In genomic region chr20:45341939-45342862, GRCh38 we compare ENCODE assay signal across 8 cellular contexts. TPM values are rescaled to one million over a fixed set of nuclear protein-coding genes. Genes with fewer than 3 reads are reported as not detected.
DNase-seq lines count a peak whose midpoint lies in the region; ATAC-seq, FAIRE-seq and TF ChIP-seq lines count a peak whose summit lies in the region.

No MANE protein-coding gene starts in this region.

- ATAC-seq in K562 (peak; percentile 2), HG03159 (IDR thresholded peaks at IDR 0.05; ENCODE audit: unreplicated experiment) (no peak)

- no peak overlapping the region for H3K27ac ChIP-seq in K562 (ENCODE audit: extremely low read depth, low read depth, low read length)
- peak overlapping the region in 15 of 21 experiments; percentile 9 to 95 (median 81) for H3K27ac ChIP-seq in skin epidermis

- BruUV-seq in K562 (replicated peaks; lab: Mats Ljungman, UMichigan): no TSS peak

- no peak overlapping the region for H3K27ac Mint-ChIP-seq in activated naive CD4-positive, alpha-beta T cell treated with anti-CD3 and anti-CD28 coated beads for 36 hours

- TF ChIP-seq CTCF in K562 (IDR thresholded peaks at IDR 0.05 in 2 of 3, conservative IDR thresholded peaks at IDR 0.05 in 1 of 3; ENCODE audit: insufficient read depth in 2 of 3, low read depth in 1 of 3, low read length in 3 of 3): no peak

- FAIRE-seq in K562 (lab: Jason Lieb, UNC): peak; percentile 46
- no peak for FAIRE-seq in GM19239 (lab: Jason Lieb, UNC)

- H3K36me3 ChIP-seq in K562 (ENCODE audit: control insufficient read depth, insufficient read depth, low read length): peaks cover 9% of the 10 kb centered on the region; the same call in 2 of the 3 replicates

- intact Hi-C loops in K562 (cut with micrococcal nuclease): no loop called here
- intact Hi-C loops in activated naive CD4-positive, alpha-beta T cell treated with anti-CD3 and anti-CD28 coated beads for 36 hours (cut with micrococcal nuclease): no loop called here

- H3K36me3 Mint-ChIP-seq in activated naive CD4-positive, alpha-beta T cell treated with anti-CD3 and anti-CD28 coated beads for 36 hours (ENCODE audit: low read depth): peaks cover 6% of the 10 kb centered on the region

- H3K9ac ChIP-seq in K562 (ENCODE audit: insufficient read depth in 1 of 2, low read depth in 2 of 2, low read length in 2 of 2): peak overlapping the region; percentile 1 to 86; a peak in 2 of 4 replicates

- DNase-seq in SHP77 treated with DMSO at 0.1 percent for 48 hours (lab: John Stamatoyannopoulos, UW) (peak; percentile 4), SHP77 (lab: John Stamatoyannopoulos, UW) (no peak), K562 (ENCODE audit: extremely low read depth in 1 of 4, low spot score in 3 of 4) (peak in 3 of 4 experiments; percentile 34 to 58 (median 53)), GM19239 (ENCODE audit: insufficient read length, low spot score) (no peak)
- no peak for DNase-seq in activated naive CD4-positive, alpha-beta T cell treated with anti-CD3 and anti-CD28 coated beads for 36 hours

- H3K27me3 ChIP-seq in K562 (ENCODE audit: control insufficient read depth in 2 of 2, insufficient read depth in 2 of 2, low read length in 2 of 2): no peaks in the 10 kb centered on the region

- peak overlapping the region; percentile 42 for H3K4me2 ChIP-seq in K562 (ENCODE audit: insufficient read depth, low read length)

- 15% methylated on average over 12 of the region's 16 CpGs for WGBS in K562 (ENCODE audit: insufficient coverage, low coverage, missing lambda C conversion rate)

- H3K9me3 Mint-ChIP-seq in activated naive CD4-positive, alpha-beta T cell treated with anti-CD3 and anti-CD28 coated beads for 36 hours: no peaks in the 10 kb centered on the region

- no peak for TF ChIP-seq POLR2A in K562 (conservative IDR thresholded peaks at IDR 0.05)

- peak; percentile 32; the same call in 1 of the 2 replicates for TF ChIP-seq EP300 in K562 (IDR thresholded peaks at IDR 0.05; ENCODE audit: low read length)

- no peak overlapping the region for H2AFZ ChIP-seq in K562 (ENCODE audit: low read depth, low read length)

- CTCF ChIA-PET in K562 (lab: Yijun Ruan, JAX; ENCODE audit: low intra/inter-chr PET ratio): no interaction called here
- CTCF ChIA-PET in activated naive CD4-positive, alpha-beta T cell treated with anti-CD3 and anti-CD28 coated beads for 36 hours (lab: Charles Lee): interaction anchor here (0.5 to 1.3 kb wide), 2 partner anchors 25 to 30 kb away, joined by 3 to 6 read pairs; no protein-coding TSS in a partner anchor

- no peak for TF ChIP-seq RAD21 in K562 (CRISPR knock-in tag; conservative IDR thresholded peaks at IDR 0.05 in 1 of 2, IDR thresholded peaks at IDR 0.05 in 1 of 2)

- H3K27me3 Mint-ChIP-seq in activated naive CD4-positive, alpha-beta T cell treated with anti-CD3 and anti-CD28 coated beads for 36 hours (ENCODE audit: low read depth): no peaks in the 10 kb centered on the region

- H3K4me3 Mint-ChIP-seq in activated naive CD4-positive, alpha-beta T cell treated with anti-CD3 and anti-CD28 coated beads for 36 hours: no peak overlapping the region

- H3K9me1 ChIP-seq in K562 (ENCODE audit: control insufficient read depth, insufficient read depth, low read length): no peaks in the 10 kb centered on the region

- H3K4me3 ChIP-seq in K562: no peak overlapping the region
- H3K4me3 ChIP-seq in iPS-18c (ENCODE audit: insufficient read depth, low read depth, low read length): peak overlapping the region; percentile 51
- H3K4me3 ChIP-seq in skin epidermis: peak overlapping the region in 1 of 7 experiments; percentile 25

- peaks cover 62 to 86% of the 10 kb centered on the region in 2 experiments for H3K4me1 ChIP-seq in K562 (replicated peaks in 1 of 2; ENCODE audit: control insufficient read depth in 2 of 2, insufficient read depth in 2 of 2, low read length in 2 of 2)

- H3K9me3 ChIP-seq in K562 (replicated peaks; ENCODE audit: control insufficient read depth, insufficient read depth, low read depth, low read length) (no peaks in the 10 kb centered on the region), iPS-18c (ENCODE audit: control insufficient read depth, insufficient read depth, low read length) (no peaks in the 10 kb centered on the region)

- in situ Hi-C loops in K562 (cut with MboI): no loop called here

- POLR2A ChIA-PET in K562 (lab: Yijun Ruan, JAX): interaction anchor here (0.7 to 1.9 kb wide), 9 partner anchors 10 to 112 kb away, joined by 3 to 7 read pairs (median 3); partner anchors contain the start of gene SYS1

- peaks cover 7% of the 10 kb centered on the region; the same call in 1 of the 2 replicates for H4K20me1 ChIP-seq in K562 (replicated peaks; ENCODE audit: control insufficient read depth, insufficient read depth, low read length)

- peaks cover 11% of the 10 kb centered on the region; the same call in 1 of the 3 replicates for H3K79me2 ChIP-seq in K562 (ENCODE audit: control insufficient read depth, insufficient read depth, low read length)

- peaks cover 27% of the 10 kb centered on the region for H3K4me1 Mint-ChIP-seq in activated naive CD4-positive, alpha-beta T cell treated with anti-CD3 and anti-CD28 coated beads for 36 hours (ENCODE audit: low read depth)

RNA-seq across cellular contexts. Expression of gene SDC4, which starts 6.0 kb away (rescaled TPM):
- 3.6 and 8.4 TPM in 2 replicates for total RNA-seq in K562 (2011; cell fraction: chromatin; rRNA removed; ENCODE audit: low replicate concordance)
- total RNA-seq in K562 (2011; cell fraction: nucleolus; rRNA removed): 8.3 and 10.0 TPM in 2 replicates
- 9.6 and 14.5 TPM in 2 replicates for total RNA-seq in K562 (2011; cell fraction: nucleoplasm; rRNA removed)
- total RNA-seq in K562 (2014; rRNA removed) (6.0 and 6.9 TPM in 2 replicates), K562 (2014; rRNA removed; fragmentation: Illumina TruSeq; extraction: Trizol) (6.3 and 7.5 TPM in 2 replicates), K562 (2015; rRNA removed; fragmentation: Illumina TruSeq; extraction: Trizol) (8.9 and 9.7 TPM in 2 replicates), K562 (2021) (8.7 and 10.7 TPM in 2 replicates)
- polyA plus RNA-seq in K562 (2011; rRNA removed) (4.7 and 5.3 TPM in 2 replicates), K562 (2014; fragmentation: Illumina TruSeq; extraction: Trizol) (7.8 and 8.4 TPM in 2 replicates), K562 (2014; fragmentation: Nextera tagmentation; extraction: Ambion mirVana) (1 to 10 TPM; 2.1 to 4.2 TPM), K562 (2014; rRNA removed) (6.4 and 6.7 TPM in 2 replicates)
- 3.7 and 4.4 TPM in 2 replicates for polyA plus RNA-seq in K562 (2011; cell fraction: cytosol; rRNA removed)
- polyA plus RNA-seq in K562 (2011; cell fraction: nucleus; rRNA removed): 2.4 and 3.4 TPM in 2 replicates
- 9.2 and 11.6 TPM in 2 replicates for polyA plus RNA-seq in K562 (2012)
- polyA minus RNA-seq in K562 (2011; rRNA and poly(A)+ RNA removed): 9.0 and 9.1 TPM in 2 replicates
- polyA minus RNA-seq in K562 (2011; cell fraction: cytosol; rRNA and poly(A)+ RNA removed): 6.7 and 7.5 TPM in 2 replicates
- 1.2 and 1.7 TPM in 2 replicates for polyA minus RNA-seq in K562 (2011; cell fraction: nucleus; rRNA and poly(A)+ RNA removed)
- 10 to 100 TPM; 28.4 to 31.4 TPM for total RNA-seq in activated naive CD4-positive, alpha-beta T cell treated with anti-CD3 and anti-CD28 coated beads for 36 hours

RNA-seq across cellular contexts. Expression of gene SYS1, which starts 20.8 kb away (rescaled TPM):
- total RNA-seq in K562 (2011; cell fraction: chromatin; rRNA removed; ENCODE audit: low replicate concordance): 34.4 and 53.1 TPM in 2 replicates
- 52.6 and 58.5 TPM in 2 replicates for total RNA-seq in K562 (2011; cell fraction: nucleolus; rRNA removed)
- total RNA-seq in K562 (2011; cell fraction: nucleoplasm; rRNA removed): 50.7 and 61.6 TPM in 2 replicates
- total RNA-seq in K562 (2014; rRNA removed) (11.1 and 17.5 TPM in 2 replicates), K562 (2014; rRNA removed; fragmentation: Illumina TruSeq; extraction: Trizol) (14.3 and 15.3 TPM in 2 replicates), K562 (2015; rRNA removed; fragmentation: Illumina TruSeq; extraction: Trizol) (16.4 and 17.5 TPM in 2 replicates), K562 (2021) (20.4 and 23.9 TPM in 2 replicates)
- polyA plus RNA-seq in K562 (2011; rRNA removed) (18.2 and 20.2 TPM in 2 replicates), K562 (2014; fragmentation: Illumina TruSeq; extraction: Trizol) (14.6 and 15.7 TPM in 2 replicates), K562 (2014; fragmentation: Nextera tagmentation; extraction: Ambion mirVana) (10 to 100 TPM; 16.4 to 25.2 TPM), K562 (2014; rRNA removed) (20.4 and 23.1 TPM in 2 replicates)
- polyA plus RNA-seq in K562 (2011; cell fraction: cytosol; rRNA removed): 35.0 and 82.1 TPM in 2 replicates
- 19.4 and 23.5 TPM in 2 replicates for polyA plus RNA-seq in K562 (2011; cell fraction: nucleus; rRNA removed)
- polyA plus RNA-seq in K562 (2012): 13.0 and 20.4 TPM in 2 replicates
- 23.2 and 26.3 TPM in 2 replicates for polyA minus RNA-seq in K562 (2011; rRNA and poly(A)+ RNA removed)
- polyA minus RNA-seq in K562 (2011; cell fraction: cytosol; rRNA and poly(A)+ RNA removed): 15.1 and 22.5 TPM in 2 replicates
- polyA minus RNA-seq in K562 (2011; cell fraction: nucleus; rRNA and poly(A)+ RNA removed): 19.5 and 28.4 TPM in 2 replicates
- total RNA-seq in activated naive CD4-positive, alpha-beta T cell treated with anti-CD3 and anti-CD28 coated beads for 36 hours: 10 to 100 TPM; 24.0 to 26.0 TPM

RNA-seq across cellular contexts. Expression of gene MATN4, which starts 34.1 kb away (rescaled TPM):
- not detected in 2 replicates for total RNA-seq in K562 (2011; cell fraction: chromatin; rRNA removed; ENCODE audit: low replicate concordance)
- not detected in 2 replicates for total RNA-seq in K562 (2011; cell fraction: nucleolus; rRNA removed)
- total RNA-seq in K562 (2011; cell fraction: nucleoplasm; rRNA removed): not detected in 2 replicates
- total RNA-seq in K562 (2014; rRNA removed): 0.09 and 0.24 TPM in 2 replicates
- not detected in 2 replicates for total RNA-seq in K562 (2014; rRNA removed; fragmentation: Illumina TruSeq; extraction: Trizol)
- total RNA-seq in K562 (2015; rRNA removed; fragmentation: Illumina TruSeq; extraction: Trizol): not detected in 2 replicates
- 0.13 TPM in 1 of 2 replicates, not detected in the other for total RNA-seq in K562 (2021)
- polyA plus RNA-seq in K562 (2011; rRNA removed): not detected in 2 replicates
- 0.15 TPM in 1 of 2 replicates, not detected in the other for polyA plus RNA-seq in K562 (2011; cell fraction: cytosol; rRNA removed)
- polyA plus RNA-seq in K562 (2011; cell fraction: nucleus; rRNA removed): 0.08 TPM in 1 of 2 replicates, not detected in the other
- polyA plus RNA-seq in K562 (2012): 0.04 TPM in 1 of 2 replicates, not detected in the other
- not detected in 2 replicates for polyA plus RNA-seq in K562 (2014; fragmentation: Illumina TruSeq; extraction: Trizol)
- polyA plus RNA-seq in K562 (2014; fragmentation: Nextera tagmentation; extraction: Ambion mirVana): not detected
- 0.20 TPM in 1 of 2 replicates, not detected in the other for polyA plus RNA-seq in K562 (2014; rRNA removed)
- not detected in 2 replicates for polyA minus RNA-seq in K562 (2011; rRNA and poly(A)+ RNA removed)
- polyA minus RNA-seq in K562 (2011; cell fraction: cytosol; rRNA and poly(A)+ RNA removed): not detected in 2 replicates
- not detected in 2 replicates for polyA minus RNA-seq in K562 (2011; cell fraction: nucleus; rRNA and poly(A)+ RNA removed)
- total RNA-seq in activated naive CD4-positive, alpha-beta T cell treated with anti-CD3 and anti-CD28 coated beads for 36 hours: 1 to 10 TPM; 1.0 to 1.5 TPM

RNA-seq across cellular contexts. Expression of gene RBPJL, which starts 35.6 kb away (rescaled TPM):
- not detected in 2 replicates for total RNA-seq in K562 (2011; cell fraction: chromatin; rRNA removed; ENCODE audit: low replicate concordance)
- total RNA-seq in K562 (2011; cell fraction: nucleolus; rRNA removed): not detected in 2 replicates
- not detected in 2 replicates for total RNA-seq in K562 (2011; cell fraction: nucleoplasm; rRNA removed)
- not detected in 2 replicates for total RNA-seq in K562 (2014; rRNA removed)
- total RNA-seq in K562 (2014; rRNA removed; fragmentation: Illumina TruSeq; extraction: Trizol): not detected in 2 replicates
- total RNA-seq in K562 (2015; rRNA removed; fragmentation: Illumina TruSeq; extraction: Trizol): not detected in 2 replicates
- not detected in 2 replicates for total RNA-seq in K562 (2021)
- polyA plus RNA-seq in K562 (2011; rRNA removed): not detected in 2 replicates
- not detected in 2 replicates for polyA plus RNA-seq in K562 (2011; cell fraction: cytosol; rRNA removed)
- not detected in 2 replicates for polyA plus RNA-seq in K562 (2011; cell fraction: nucleus; rRNA removed)
- polyA plus RNA-seq in K562 (2012): not detected in 2 replicates
- polyA plus RNA-seq in K562 (2014; fragmentation: Illumina TruSeq; extraction: Trizol): not detected in 2 replicates
- polyA plus RNA-seq in K562 (2014; fragmentation: Nextera tagmentation; extraction: Ambion mirVana): not detected
- not detected in 2 replicates for polyA plus RNA-seq in K562 (2014; rRNA removed)
- not detected in 2 replicates for polyA minus RNA-seq in K562 (2011; rRNA and poly(A)+ RNA removed)
- not detected in 2 replicates for polyA minus RNA-seq in K562 (2011; cell fraction: cytosol; rRNA and poly(A)+ RNA removed)
- not detected in 2 replicates for polyA minus RNA-seq in K562 (2011; cell fraction: nucleus; rRNA and poly(A)+ RNA removed)
- total RNA-seq in activated naive CD4-positive, alpha-beta T cell treated with anti-CD3 and anti-CD28 coated beads for 36 hours: not detected

RNA-seq across cellular contexts. Expression of gene TP53TG5, which starts 35.9 kb away (rescaled TPM):
- not detected in 2 replicates for total RNA-seq in K562 (2011; cell fraction: chromatin; rRNA removed; ENCODE audit: low replicate concordance)
- 0.39 and 0.50 TPM in 2 replicates for total RNA-seq in K562 (2011; cell fraction: nucleolus; rRNA removed)
- total RNA-seq in K562 (2011; cell fraction: nucleoplasm; rRNA removed): 0.44 TPM in 1 of 2 replicates, not detected in the other
- total RNA-seq in K562 (2014; rRNA removed) (0.05 TPM in 1 of 2 replicates, not detected in the other), K562 (2014; rRNA removed; fragmentation: Illumina TruSeq; extraction: Trizol) (0.04 and 0.22 TPM in 2 replicates), K562 (2015; rRNA removed; fragmentation: Illumina TruSeq; extraction: Trizol) (not detected in 2 replicates), K562 (2021) (0.20 TPM in 1 of 2 replicates, not detected in the other)
- polyA plus RNA-seq in K562 (2011; rRNA removed) (not detected in 2 replicates), K562 (2014; fragmentation: Illumina TruSeq; extraction: Trizol) (0.04 TPM in 1 of 2 replicates, not detected in the other), K562 (2014; fragmentation: Nextera tagmentation; extraction: Ambion mirVana) (not detected), K562 (2014; rRNA removed) (not detected in 2 replicates)
- 0.03 TPM in 1 of 2 replicates, not detected in the other for polyA plus RNA-seq in K562 (2011; cell fraction: cytosol; rRNA removed)
- 0.04 and 0.11 TPM in 2 replicates for polyA plus RNA-seq in K562 (2011; cell fraction: nucleus; rRNA removed)
- polyA plus RNA-seq in K562 (2012): 0.22 and 0.31 TPM in 2 replicates
- polyA minus RNA-seq in K562 (2011; rRNA and poly(A)+ RNA removed): 0.06 TPM in 1 of 2 replicates, not detected in the other
- not detected in 2 replicates for polyA minus RNA-seq in K562 (2011; cell fraction: cytosol; rRNA and poly(A)+ RNA removed)
- polyA minus RNA-seq in K562 (2011; cell fraction: nucleus; rRNA and poly(A)+ RNA removed): 0.11 and 0.67 TPM in 2 replicates
- 1 to 10 TPM in 1 of 2 experiments, under 1 TPM in 1; 0.59 to 1.0 TPM for total RNA-seq in activated naive CD4-positive, alpha-beta T cell treated with anti-CD3 and anti-CD28 coated beads for 36 hours

Comparison
In these comparisons a context has a peak if more than half of its experiments do, and no peak if none do; other contexts are left out.
1. DNase-seq: peak in SHP77 treated with DMSO at 0.1 percent for 48 hours (single experiment) and K562 (3 of 4); none in SHP77 (0 of 2), activated naive CD4-positive, alpha-beta T cell treated with anti-CD3 and anti-CD28 coated beads for 36 hours (single experiment) and GM19239 (single experiment).